In genomic region chr1:910311-910880, GRCh38 we compare ENCODE assay signal across 12 cellular contexts. TPM values are rescaled to one million over a fixed set of nuclear protein-coding genes. Genes with fewer than 3 reads are reported as not detected.
DNase-seq lines count a peak whose midpoint lies in the region; ATAC-seq and TF ChIP-seq lines count a peak whose summit lies in the region.
"Had no signal": no experiment of that assay in that cellular context is flagged by ENCODE, and none has a peak within 500 bp of the region (broad histone marks: within the 10 kb centered on the region; RNA-seq: fewer than 3 reads in every experiment).

No MANE protein-coding gene starts in this region.

- H3K4me1 Mint-ChIP-seq in endodermal cell = peaks cover 11% of the 10 kb centered on the region

- H3K9me3 ChIP-seq in HEK293 (ENCODE audit: control insufficient read depth, insufficient read depth, low read depth, low read length) (no peaks in the 10 kb centered on the region), endodermal cell (ENCODE audit: control insufficient read depth, low read length) (no peaks in the 10 kb centered on the region)
- H3K9me3 ChIP-seq: Caco-2 had no signal

- DNase-seq in BJ (ENCODE audit: low read depth) = no peak
- DNase-seq in endodermal cell = peak; percentile 39
- peak; percentile 21 for DNase-seq in omental fat pad (ENCODE audit: low spot score)
- DNase-seq in germinal center (ENCODE audit: low spot score) = no peak
- DNase-seq in T-helper 1 cell = no peak
- no peak for DNase-seq in NCI-H2227 treated with DMSO at 0.1 percent for 48 hours (lab: John Stamatoyannopoulos, UW)
- DNase-seq: naive B cell, NCI-H1694 had no signal

- POLR2A ChIA-PET in BJ (lab: Charles Lee) = no interaction called here
- POLR2A ChIA-PET in HEK293 (lab: Yijun Ruan, JAX) = interaction anchor here (1.8 kb wide), 1 partner anchor 34 kb away, joined by 5 read pairs; no protein-coding TSS in a partner anchor

- ATAC-seq in omental fat pad (ENCODE audit: low FRiP score) (peak; percentile 47), GM19397 (IDR thresholded peaks at IDR 0.05; ENCODE audit: unreplicated experiment) (no peak)

- peaks cover 4% of the 10 kb centered on the region for H3K36me3 Mint-ChIP-seq in endodermal cell (ENCODE audit: low read depth)

- no peak overlapping the region for H3K27ac Mint-ChIP-seq in endodermal cell
- H3K27ac Mint-ChIP-seq: naive B cell; stimulated activated naive CD8-positive, alpha-beta T cell treated with anti-CD3 and anti-CD28 coated beads, Interleukin-15, amount 100 ng/mL, for 72 hours had no signal

- H3K4me3 ChIP-seq in BJ (ENCODE audit: low read depth, low read length) = peak overlapping the region; percentile 25; the same call in 1 of the 2 replicates
- no peak overlapping the region for H3K4me3 ChIP-seq in HEK293 (ENCODE audit: low read depth, low read length)
- H3K4me3 ChIP-seq in endodermal cell (ENCODE audit: low read length) = no peak overlapping the region

- H3K4me1 ChIP-seq in HEK293 (ENCODE audit: control insufficient read depth, insufficient read depth, low read length) = peaks cover 19% of the 10 kb centered on the region
- H3K4me1 ChIP-seq in endodermal cell (ENCODE audit: control insufficient read depth, insufficient read depth, low read length) = peaks cover 13% of the 10 kb centered on the region
- H3K4me1 ChIP-seq: Caco-2 had no signal

- H3K9ac ChIP-seq in endodermal cell (ENCODE audit: extremely low read depth, low read length, poor library complexity, severe bottlenecking) = no peak overlapping the region

- H3K36me3 ChIP-seq in BJ (ENCODE audit: control insufficient read depth, insufficient read depth, low read length) (no peaks in the 10 kb centered on the region), HEK293 (ENCODE audit: control insufficient read depth in 2 of 2, insufficient read depth in 1 of 2, low read length in 2 of 2) (no peaks in the 10 kb centered on the region), endodermal cell (ENCODE audit: control insufficient read depth, insufficient read depth, low read length) (no peaks in the 10 kb centered on the region)

- H3K27me3 ChIP-seq in BJ (ENCODE audit: control insufficient read depth, insufficient read depth, low read length) (no peaks in the 10 kb centered on the region), endodermal cell (ENCODE audit: control insufficient read depth, insufficient read depth, low read length, poor library complexity, severe bottlenecking) (peaks cover 21% of the 10 kb centered on the region)

- WGBS in endodermal cell (ENCODE audit: insufficient coverage in 1 of 2, insufficient read length in 1 of 2), 2 experiments = 73 to 89% methylated on average over 14 to 29 of the region's 29 CpGs

- H3K9me3 Mint-ChIP-seq in endodermal cell = peaks cover 2% of the 10 kb centered on the region
- H3K9me3 Mint-ChIP-seq: stimulated activated naive CD8-positive, alpha-beta T cell treated with anti-CD3 and anti-CD28 coated beads, Interleukin-15, amount 100 ng/mL, for 72 hours had no signal

- H3K27me3 Mint-ChIP-seq in endodermal cell (ENCODE audit: insufficient read depth) = peaks cover 68% of the 10 kb centered on the region

- H3K27ac ChIP-seq in HEK293 (ENCODE audit: extremely low read depth, low read depth, low read length) (peak overlapping the region; percentile 67), endodermal cell (ENCODE audit: low read depth, low read length) (no peak overlapping the region)

- CTCF ChIA-PET in BJ (lab: Yijun Ruan, JAX) = interaction anchor here (1.2 kb wide), 1 partner anchor 73 kb away, joined by 3 read pairs; no protein-coding TSS in a partner anchor
- CTCF ChIA-PET in HEK293 (lab: Yijun Ruan, JAX) = interaction anchor here (0.9 kb wide), 1 partner anchor 42 kb away, joined by 4 read pairs; no protein-coding TSS in a partner anchor

- no peak for TF ChIP-seq CTCF in BJ (IDR thresholded peaks at IDR 0.05; ENCODE audit: insufficient read depth, low read depth, low read length)
- TF ChIP-seq CTCF in HEK293 (tag by site-specific recombination; IDR thresholded peaks at IDR 0.05) = no peak
- no peak for TF ChIP-seq CTCF in endodermal cell (conservative IDR thresholded peaks at IDR 0.05)
- TF ChIP-seq CTCF in omental fat pad (IDR thresholded peaks at IDR 0.05) = no peak

- no peak overlapping the region for H3K4me3 Mint-ChIP-seq in endodermal cell
- H3K4me3 Mint-ChIP-seq: naive B cell; stimulated activated naive CD8-positive, alpha-beta T cell treated with anti-CD3 and anti-CD28 coated beads, Interleukin-15, amount 100 ng/mL, for 72 hours had no signal

TF ChIP-seq in HEK293, 187 proteins besides CTCF, POLR2A, EP300 and RAD21:
- TF ChIP-seq ZNF274 (IDR thresholded peaks at IDR 0.05; ENCODE audit: low read length) = no peak
- TF ChIP-seq ZNF274 (tag by site-specific recombination; IDR thresholded peaks at IDR 0.05; ENCODE audit: borderline replicate concordance) = no peak
- no peak for TF ChIP-seq ZNF626 (tag by site-specific recombination; IDR thresholded peaks at IDR 0.05)
- peak; percentile 73 for TF ChIP-seq HIC1 (tag by site-specific recombination; IDR thresholded peaks at IDR 0.05)
- TF ChIP-seq HOXD13 (CRISPR knock-in tag; IDR thresholded peaks at IDR 0.05; ENCODE audit: borderline replicate concordance) = no peak
- TF ChIP-seq ZFHX2 (tag by site-specific recombination; conservative IDR thresholded peaks at IDR 0.05) = peak; percentile 54
- TF ChIP-seq KLF9 (tag by site-specific recombination; IDR thresholded peaks at IDR 0.05; ENCODE audit: low read depth) = peak; percentile 45
- peak; percentile 53 for TF ChIP-seq ZIC2 (tag by site-specific recombination; IDR thresholded peaks at IDR 0.05)
- TF ChIP-seq EGR2 (tag by site-specific recombination; IDR thresholded peaks at IDR 0.05; ENCODE audit: low read depth) = peak; percentile 56; the same call in 1 of the 2 replicates
- peak; percentile 32; the same call in 1 of the 2 replicates for TF ChIP-seq GLIS2 (tag by site-specific recombination; IDR thresholded peaks at IDR 0.05)
TF ChIP-seq in HEK293: peak in this region for 6.

RNA-seq across cellular contexts. Expression of gene SAMD11, which starts 13.3 kb away (rescaled TPM):
- 6.3 and 10.0 TPM in 2 replicates for polyA plus RNA-seq in BJ (2011; rRNA removed)
- 6.5 and 11.6 TPM in 2 replicates for polyA minus RNA-seq in BJ (2011; rRNA and poly(A)+ RNA removed)
- total RNA-seq in endodermal cell (100 to 1,000 TPM; 152 to 156 TPM), omental fat pad (1 to 10 TPM in 3 of 4 donors, under 1 TPM in 1; 0.96 to 7.7 (median 1.3) TPM)
- 28.0 TPM for polyA plus RNA-seq in endodermal cell (2013, experiment 1 of 2)
- 26.1 TPM for polyA plus RNA-seq in endodermal cell (2013, experiment 2 of 2)

RNA-seq across cellular contexts. Expression of gene NOC2L, which starts 48.7 kb away (rescaled TPM):
- 33.7 and 49.7 TPM in 2 replicates for polyA plus RNA-seq in BJ (2011; rRNA removed)
- 36.8 and 49.0 TPM in 2 replicates for polyA minus RNA-seq in BJ (2011; rRNA and poly(A)+ RNA removed)
- total RNA-seq in endodermal cell (10 to 100 TPM; 83.5 to 97.3 TPM), omental fat pad (10 to 100 TPM; 29.2 to 63.5 (median 31.3) TPM)
- polyA plus RNA-seq in endodermal cell (2013, experiment 1 of 2) = 62.0 TPM
- 55.3 TPM for polyA plus RNA-seq in endodermal cell (2013, experiment 2 of 2)

RNA-seq across cellular contexts. Expression of gene KLHL17, which starts 50.0 kb away (rescaled TPM):
- polyA plus RNA-seq in BJ (2011; rRNA removed) = 6.7 and 14.7 TPM in 2 replicates
- polyA minus RNA-seq in BJ (2011; rRNA and poly(A)+ RNA removed) = 2.2 and 5.6 TPM in 2 replicates
- total RNA-seq in endodermal cell = 10 to 100 TPM; 49.2 to 58.2 TPM
- 41.1 TPM for polyA plus RNA-seq in endodermal cell (2013, experiment 1 of 2)
- polyA plus RNA-seq in endodermal cell (2013, experiment 2 of 2) = 32.2 TPM
- total RNA-seq in omental fat pad = 1 to 10 TPM; 3.4 to 6.8 (median 6.2) TPM

RNA-seq across cellular contexts. Expression of gene PLEKHN1, which starts 55.9 kb away (rescaled TPM):
- 0.48 and 0.88 TPM in 2 replicates for polyA plus RNA-seq in BJ (2011; rRNA removed)
- 0.26 and 0.28 TPM in 2 replicates for polyA minus RNA-seq in BJ (2011; rRNA and poly(A)+ RNA removed)
- total RNA-seq in endodermal cell (1 to 10 TPM; 1.5 to 4.6 TPM), omental fat pad (under 1 TPM in 3 of 4 donors, not detected in 1; 0.19 to 0.48 (median 0.25) TPM)
- not detected for polyA plus RNA-seq in endodermal cell (2013, experiment 1 of 2)
- 0.29 TPM for polyA plus RNA-seq in endodermal cell (2013, experiment 2 of 2)

Comparison
In these comparisons a context has a peak if more than half of its experiments do, and no peak if none do; other contexts are left out.
1. DNase-seq: peak in endodermal cell (single experiment) and omental fat pad (single experiment); none in BJ (single experiment), germinal center (single experiment), T-helper 1 cell (0 of 5) and NCI-H2227 treated with DMSO at 0.1 percent for 48 hours (single experiment).
2. RNA of gene SAMD11, which starts 13.3 kb away (total RNA-seq): 152 to 156 TPM in endodermal cell; 0.96 to 7.7 TPM in omental fat pad; every median in the first group is over 10 times any median in the second.
3. RNA of gene KLHL17, which starts 50.0 kb away (total RNA-seq): 49.2 to 58.2 TPM in endodermal cell; 3.4 to 6.8 TPM in omental fat pad; every median in the first group is over 4 times any median in the second.